8 cellular contexts compared by ENCODE assay signal in the genomic region with DNA sequence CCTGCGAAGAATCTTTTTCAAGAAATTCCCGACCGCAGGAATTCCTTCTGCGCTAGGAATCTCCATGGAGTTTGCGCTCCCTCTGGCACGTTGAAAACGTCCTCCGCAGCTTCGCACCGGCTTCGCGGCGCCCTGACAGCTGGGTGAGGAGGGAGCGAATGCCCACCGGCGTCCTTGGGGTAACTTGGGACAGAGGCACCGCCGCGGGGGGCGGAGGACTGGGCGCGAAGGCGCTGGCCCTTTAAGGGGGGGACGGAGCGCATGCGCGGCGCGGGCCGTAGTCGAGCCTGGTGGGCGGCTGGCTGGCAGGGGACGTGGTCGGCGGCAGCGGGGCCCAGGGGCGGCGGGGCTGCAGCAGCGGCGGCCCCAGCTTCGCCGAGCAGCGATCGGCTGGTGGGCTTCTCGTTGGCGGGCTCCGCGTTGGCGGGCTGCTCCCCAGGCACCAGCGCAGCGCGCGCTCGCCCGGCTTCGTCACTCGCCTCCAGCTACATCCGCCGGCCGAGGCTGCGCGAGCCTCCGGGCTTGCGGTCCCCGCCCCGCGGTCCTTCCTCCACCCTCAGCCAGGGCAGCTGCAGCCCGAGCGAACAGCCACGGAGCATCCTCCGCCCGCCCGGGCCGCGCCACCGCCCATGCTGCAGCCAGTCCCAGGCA. TPM values are rescaled to one million over a fixed set of nuclear protein-coding genes. Genes with fewer than 3 reads are reported as not detected.
A peak's percentile ranks its signal among the peaks of the same experiment; 100 is the strongest.
DNase-seq lines count a peak whose midpoint lies in the region; ATAC-seq and TF ChIP-seq lines count a peak whose summit lies in the region.

A gene (plus strand): TSS at position 271 of the 651 bp plus-strand sequence. CDS start 1,354 bp downstream, outside the sequence.

- H3K9me3 ChIP-seq in HCT116 (ENCODE audit: control insufficient read depth in 1 of 2, insufficient read depth in 1 of 2, low read depth in 1 of 2, low read length in 2 of 2) (no peaks in the 10 kb centered on the region), OCI-LY7 (ENCODE audit: low read length) (no peaks in the 10 kb centered on the region)

- peak within 1 kb of the TSS; percentile 82 for H3K4me2 ChIP-seq in HCT116 (ENCODE audit: low read length)
- H3K4me2 ChIP-seq in OCI-LY7 (ENCODE audit: low read length) = no peak within 1 kb of the TSS

- H3K4me1 ChIP-seq in HCT116 (ENCODE audit: control insufficient read depth in 1 of 2, insufficient read depth in 2 of 2, low read length in 2 of 2) = peaks cover 9 to 16% of the 10 kb centered on the region in 2 experiments
- H3K4me1 ChIP-seq in OCI-LY7 (ENCODE audit: insufficient read depth, low read length, poor library complexity, severe bottlenecking) = no peaks in the 10 kb centered on the region

- POLR2A ChIA-PET in HCT116 (lab: Charles Lee) = interaction anchor here (1.9 kb wide), 1 partner anchor 11 kb away, joined by 4 read pairs; no protein-coding TSS in a partner anchor
- POLR2A ChIA-PET in OCI-LY7 (lab: Charles Lee) = no interaction called here

- DNase-seq in HCT116 (ENCODE audit: low read depth, low spot score) = peak; percentile 15
- DNase-seq in NCI-H1092 treated with DMSO at 0.1 percent for 48 hours (lab: John Stamatoyannopoulos, UW) = peak; percentile 82
- peak; percentile 24 for DNase-seq in activated CD4-positive, alpha-beta T cell treated with anti-CD3 and anti-CD28 coated beads for 1 hour
- no peak for DNase-seq in kidney epithelial cell (ENCODE audit: low read depth)
- peak; percentile 57 for DNase-seq in stimulated activated CD4-positive, alpha-beta T cell treated with anti-CD3 and anti-CD28 coated beads, Interleukin-12 subunit alpha, Interleukin-12 subunit beta, amount 100 ng/mL, for 4 hours
- DNase-seq in OCI-LY7 (ENCODE audit: low spot score) = no peak

- H2AFZ ChIP-seq in HCT116 (ENCODE audit: low read depth, low read length, poor library complexity, severe bottlenecking) = peak within 1 kb of the TSS; percentile 88
- H2AFZ ChIP-seq in OCI-LY7 (ENCODE audit: low read length) = no peak within 1 kb of the TSS

- BruUV-seq in HCT116 (replicated peaks; lab: Mats Ljungman, UMichigan) (no TSS peak), OCI-LY7 (replicated peaks; lab: Mats Ljungman, UMichigan) (no TSS peak)

- RAD21 ChIA-PET in HCT116 (lab: Charles Lee; ENCODE audit: low non-redundant PET in 1 of 2, low total read pairs in 2 of 2, uncharacterized antibody in 2 of 2, unreplicated experiment in 2 of 2) = no interaction called here

- CTCF ChIA-PET in HCT116 (lab: Charles Lee) = interaction anchor here (1.0 to 1.6 kb wide), 2 partner anchors 23 to 113 kb away, joined by 3 to 8 read pairs; no protein-coding TSS in a partner anchor
- CTCF ChIA-PET in OCI-LY7 (lab: Charles Lee; ENCODE audit: unreplicated experiment) = no interaction called here

- H4K20me1 ChIP-seq in HCT116 (ENCODE audit: insufficient read depth) (no peaks in the 10 kb centered on the region), OCI-LY7 (ENCODE audit: insufficient read depth, low read length) (no peaks in the 10 kb centered on the region)

- H3K4me3 ChIP-seq in GM12875 (ENCODE audit: low read depth, low read length) = peak within 1 kb of the TSS; percentile 56
- peak within 1 kb of the TSS; percentile 44 to 69 for H3K4me3 ChIP-seq in HCT116 (replicated peaks in 1 of 2; ENCODE audit: low read depth in 1 of 2, low read length in 2 of 2)
- peak within 1 kb of the TSS; percentile 66 for H3K4me3 ChIP-seq in kidney epithelial cell (ENCODE audit: low read depth, low read length)
- no peak within 1 kb of the TSS for H3K4me3 ChIP-seq in OCI-LY7 (ENCODE audit: low read depth, low read length, poor library complexity, severe bottlenecking)

- TF ChIP-seq RAD21 in HCT116 (IDR thresholded peaks at IDR 0.05; ENCODE audit: low read depth) = no peak

- intact Hi-C loops in HCT116 (cut with micrococcal nuclease) = no loop called here
- intact Hi-C loops in OCI-LY7 (cut with micrococcal nuclease; ENCODE audit: unreplicated experiment) = no loop called here

- H3K79me2 ChIP-seq in HCT116 (ENCODE audit: insufficient read depth, low read length) (no peaks in the 10 kb centered on the region), OCI-LY7 (ENCODE audit: insufficient read depth, low read depth, low read length) (no peaks in the 10 kb centered on the region)

- H3K9ac ChIP-seq in HCT116 (ENCODE audit: low read length) = peak within 1 kb of the TSS; percentile 71

- H3K36me3 ChIP-seq in HCT116 (ENCODE audit: control insufficient read depth in 1 of 2, insufficient read depth in 2 of 2, low read length in 2 of 2) = no peaks in the 10 kb centered on the region
- no peaks in the 10 kb centered on the region for H3K36me3 ChIP-seq in kidney epithelial cell (ENCODE audit: control insufficient read depth, insufficient read depth, low read length)
- no peaks in the 10 kb centered on the region for H3K36me3 ChIP-seq in OCI-LY7 (ENCODE audit: insufficient read depth, low read length)

- peak; percentile 66 for TF ChIP-seq POLR2A in HCT116 (IDR thresholded peaks at IDR 0.05; ENCODE audit: borderline replicate concordance, extremely low read depth, insufficient read depth, insufficient read length)

- TF ChIP-seq CTCF in GM12875 (IDR thresholded peaks at IDR 0.05; ENCODE audit: borderline replicate concordance, insufficient read depth, low read depth, low read length) (no peak), HCT116 (IDR thresholded peaks at IDR 0.05 in 2 of 3, conservative IDR thresholded peaks at IDR 0.05 in 1 of 3; ENCODE audit: borderline replicate concordance in 1 of 3, insufficient read depth in 1 of 3, low read depth in 2 of 3, low read length in 2 of 3) (no peak), kidney epithelial cell (IDR thresholded peaks at IDR 0.05; ENCODE audit: insufficient read depth, low read length, poor library complexity, severe bottlenecking) (no peak), OCI-LY7 (conservative IDR thresholded peaks at IDR 0.05; ENCODE audit: low read length) (no peak)

- H3K9me2 ChIP-seq in HCT116 (ENCODE audit: insufficient read depth) = no peaks in the 10 kb centered on the region
- H3K9me2 ChIP-seq in OCI-LY7 (ENCODE audit: insufficient read depth, low read length) = no peaks in the 10 kb centered on the region

- H3K27me3 ChIP-seq in HCT116 (ENCODE audit: insufficient read depth, low read length) (no peaks in the 10 kb centered on the region), kidney epithelial cell (ENCODE audit: control insufficient read depth, insufficient read depth, low read length) (peaks cover 9% of the 10 kb centered on the region)

- H3K27ac ChIP-seq in HCT116 (ENCODE audit: low read depth, low read length) = peak within 1 kb of the TSS; percentile 76
- H3K27ac ChIP-seq in cingulate gyrus (ENCODE audit: low read depth, low read length) = peak within 1 kb of the TSS; percentile 85
- H3K27ac ChIP-seq in OCI-LY7 (ENCODE audit: low read depth, low read length, poor library complexity, severe bottlenecking) = no peak within 1 kb of the TSS

- peak; percentile 95 for ATAC-seq in HCT116

TF ChIP-seq in HCT116, 20 proteins besides CTCF, POLR2A, EP300 and RAD21 (continues in another document):
- TF ChIP-seq EZH2 (IDR thresholded peaks at IDR 0.05) = no peak
- TF ChIP-seq, protein P1, sequence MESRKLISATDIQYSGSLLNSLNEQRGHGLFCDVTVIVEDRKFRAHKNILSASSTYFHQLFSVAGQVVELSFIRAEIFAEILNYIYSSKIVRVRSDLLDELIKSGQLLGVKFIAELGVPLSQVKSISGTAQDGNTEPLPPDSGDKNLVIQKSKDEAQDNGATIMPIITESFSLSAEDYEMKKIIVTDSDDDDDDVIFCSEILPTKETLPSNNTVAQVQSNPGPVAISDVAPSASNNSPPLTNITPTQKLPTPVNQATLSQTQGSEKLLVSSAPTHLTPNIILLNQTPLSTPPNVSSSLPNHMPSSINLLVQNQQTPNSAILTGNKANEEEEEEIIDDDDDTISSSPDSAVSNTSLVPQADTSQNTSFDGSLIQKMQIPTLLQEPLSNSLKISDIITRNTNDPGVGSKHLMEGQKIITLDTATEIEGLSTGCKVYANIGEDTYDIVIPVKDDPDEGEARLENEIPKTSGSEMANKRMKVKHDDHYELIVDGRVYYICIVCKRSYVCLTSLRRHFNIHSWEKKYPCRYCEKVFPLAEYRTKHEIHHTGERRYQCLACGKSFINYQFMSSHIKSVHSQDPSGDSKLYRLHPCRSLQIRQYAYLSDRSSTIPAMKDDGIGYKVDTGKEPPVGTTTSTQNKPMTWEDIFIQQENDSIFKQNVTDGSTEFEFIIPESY (IDR thresholded peaks at IDR 0.05; ENCODE audit: extremely low read depth, insufficient replicate concordance, low read length) = no peak
- no peak for TF ChIP-seq FOSL1 (IDR thresholded peaks at IDR 0.05; ENCODE audit: low read depth)
- TF ChIP-seq CEBPB (IDR thresholded peaks at IDR 0.05; ENCODE audit: low read depth) = no peak
- peak; percentile 68; the same call in 1 of the 2 replicates for TF ChIP-seq ZFX (IDR thresholded peaks at IDR 0.05)
- TF ChIP-seq SIN3A (IDR thresholded peaks at IDR 0.05; ENCODE audit: low read depth) = no peak
- no peak for TF ChIP-seq SRF (IDR thresholded peaks at IDR 0.05; ENCODE audit: low read depth)
- no peak for TF ChIP-seq EGR1 (IDR thresholded peaks at IDR 0.05; ENCODE audit: low read depth)
- TF ChIP-seq ZNF274 (IDR thresholded peaks at IDR 0.05; ENCODE audit: low read depth, low read length) = no peak
- no peak for TF ChIP-seq SP1 (IDR thresholded peaks at IDR 0.05; ENCODE audit: low read depth)
- TF ChIP-seq TCF7L2 (IDR thresholded peaks at IDR 0.05; ENCODE audit: borderline replicate concordance, extremely low read depth, insufficient read depth, insufficient read length) = no peak
- TF ChIP-seq ELF1 (IDR thresholded peaks at IDR 0.05; ENCODE audit: borderline replicate concordance, low read depth) = no peak
- no peak for TF ChIP-seq JUND (IDR thresholded peaks at IDR 0.05)
- no peak for TF ChIP-seq YY1 (IDR thresholded peaks at IDR 0.05; ENCODE audit: extremely low read depth, insufficient replicate concordance, low read depth, low read length)
- TF ChIP-seq CBX3 (IDR thresholded peaks at IDR 0.05; ENCODE audit: low read depth) = no peak
- TF ChIP-seq EZH2phosphoT487 (IDR thresholded peaks at IDR 0.05; ENCODE audit: borderline replicate concordance) = no peak

RNA-seq across cellular contexts. Expression of the gene that starts here (rescaled TPM):
- total RNA-seq in HCT116 (2021; ENCODE audit: unreplicated experiment) = 13.3 TPM
- polyA plus RNA-seq in HCT116 (2012) = 6.8 and 9.3 TPM in 2 replicates
- 8.6 and 8.7 TPM in 2 replicates for total RNA-seq in kidney epithelial cell
- total RNA-seq in OCI-LY7 (2014; rRNA removed; shearing (Covaris generic)) = not detected in 2 replicates
- total RNA-seq in OCI-LY7 (2022) = not detected in 2 replicates

Comparison
In these comparisons a context has a peak if more than half of its experiments do, and no peak if none do; other contexts are left out.
1. DNase-seq: peak in HCT116 (single experiment), NCI-H1092 treated with DMSO at 0.1 percent for 48 hours (single experiment), activated CD4-positive, alpha-beta T cell treated with anti-CD3 and anti-CD28 coated beads for 1 hour (single experiment) and stimulated activated CD4-positive, alpha-beta T cell treated with anti-CD3 and anti-CD28 coated beads, Interleukin-12 subunit alpha, Interleukin-12 subunit beta, amount 100 ng/mL, for 4 hours (single experiment); none in kidney epithelial cell (single experiment) and OCI-LY7 (single experiment).